1 cellular context compared by ENCODE assay signal in genomic region chr17:59440757-59441458, GRCh38.
TF ChIP-seq lines count a peak whose summit lies in the region.

No MANE protein-coding gene starts in this region.

TF ChIP-seq in GM23338, 12 proteins besides CTCF, POLR2A, EP300 and RAD21 (continued from another document):
- no peak for TF ChIP-seq ZNF462 (CRISPR knock-in tag; IDR thresholded peaks at IDR 0.05)
- no peak for TF ChIP-seq NANOG (IDR thresholded peaks at IDR 0.05; ENCODE audit: borderline replicate concordance)
- TF ChIP-seq EZH2 (IDR thresholded peaks at IDR 0.05; ENCODE audit: low read depth, unreplicated experiment): no peak
- TF ChIP-seq STAT1 (IDR thresholded peaks at IDR 0.05; ENCODE audit: unreplicated experiment): no peak
- TF ChIP-seq JUNB (IDR thresholded peaks at IDR 0.05; ENCODE audit: unreplicated experiment): no peak
- TF ChIP-seq EZH2phosphoT487 (IDR thresholded peaks at IDR 0.05; ENCODE audit: unreplicated experiment): no peak
TF ChIP-seq in GM23338: peak in this region for 0.
